Comparison of ENCODE assay signal across 13 cellular contexts in genomic region chr19:15279326-15279904, GRCh38. TPM values are rescaled to one million over a fixed set of nuclear protein-coding genes. Genes with fewer than 3 reads are reported as not detected.
DNase-seq lines count a peak whose midpoint lies in the region; ATAC-seq and TF ChIP-seq lines count a peak whose summit lies in the region.
"Had no signal": no experiment of that assay in that cellular context is flagged by ENCODE, and none has a peak within 500 bp of the region (broad histone marks: within the 10 kb centered on the region; RNA-seq: fewer than 3 reads in every experiment).

No MANE protein-coding gene starts in this region.

- no peak overlapping the region for H3K14ac ChIP-seq in neuronal stem cell (ENCODE audit: low read length)

- DNase-seq in NCI-H82 (lab: John Stamatoyannopoulos, UW) (peak; percentile 89), neuronal stem cell (ENCODE audit: low spot score) (peak; percentile 20), NCI-H524 treated with DMSO at 0.1 percent for 48 hours (lab: John Stamatoyannopoulos, UW) (no peak), nucleus accumbens (lab: John Stamatoyannopoulos, UW) (no peak)
- DNase-seq: activated gamma-delta T cell, left colon, NCI-H2081 treated with DMSO at 0.1 percent for 48 hours, SW 1271 had no signal

- H3K18ac ChIP-seq in neuronal stem cell (ENCODE audit: low read length) = no peak overlapping the region

- no peak for TF ChIP-seq CTCF in brain (conservative IDR thresholded peaks at IDR 0.05)

- H4K20me1 ChIP-seq in BLaER1 = peaks cover 100% of the 10 kb centered on the region

- no peak overlapping the region for H4K8ac ChIP-seq in neuronal stem cell (ENCODE audit: low read depth, low read length)

- no peak overlapping the region for H2BK15ac ChIP-seq in neuronal stem cell (ENCODE audit: low read length)

- H3K79me1 ChIP-seq in neuronal stem cell (ENCODE audit: low read depth, low read length) = peaks cover 11% of the 10 kb centered on the region

- H2BK120ac ChIP-seq in neuronal stem cell (ENCODE audit: low read depth, low read length) = no peak overlapping the region

- H3K36me3 Mint-ChIP-seq in brain = peaks cover 4% of the 10 kb centered on the region

- no peak overlapping the region for H2BK12ac ChIP-seq in neuronal stem cell (ENCODE audit: low read length)

- H3K27me3 Mint-ChIP-seq in brain = no peaks in the 10 kb centered on the region

- no peak overlapping the region for H2BK5ac ChIP-seq in neuronal stem cell (ENCODE audit: low read length)

- H3K4me1 ChIP-seq in BLaER1 = peaks cover 97% of the 10 kb centered on the region
- peaks cover 12 to 33% of the 10 kb centered on the region in 2 donors for H3K4me1 ChIP-seq in neuronal stem cell (ENCODE audit: control insufficient read depth in 2 of 2, insufficient read depth in 1 of 2, low read depth in 1 of 2, low read length in 2 of 2)

- ATAC-seq in HG02884 (IDR thresholded peaks at IDR 0.05; ENCODE audit: unreplicated experiment) (no peak), HG03108 (IDR thresholded peaks at IDR 0.05; ENCODE audit: unreplicated experiment) (no peak)
- ATAC-seq: left colon had no signal

- peaks cover 88% of the 10 kb centered on the region for H3K4me1 Mint-ChIP-seq in brain

- no peak overlapping the region for H2AK5ac ChIP-seq in neuronal stem cell (ENCODE audit: low read depth, low read length)

- no peak overlapping the region for H3K4me3 ChIP-seq in BLaER1
- no peak overlapping the region for H3K4me3 ChIP-seq in neuronal stem cell (ENCODE audit: low read length in 2 of 2)
- H3K4me3 ChIP-seq: thoracic aorta had no signal

- H3K23ac ChIP-seq in neuronal stem cell (ENCODE audit: low read depth, low read length, poor library complexity) = no peak overlapping the region

- H3K4me2 ChIP-seq in BLaER1 (peak overlapping the region; percentile 40), neuronal stem cell (ENCODE audit: insufficient read depth, low read length, poor library complexity, severe bottlenecking) (peak overlapping the region; percentile 41)

- no peaks in the 10 kb centered on the region for H3K9me3 Mint-ChIP-seq in brain

- H3K36me3 ChIP-seq in BLaER1 (peaks cover 54% of the 10 kb centered on the region), neuronal stem cell (replicated peaks in 1 of 2; ENCODE audit: control insufficient read depth in 2 of 2, insufficient read depth in 2 of 2, low read length in 2 of 2) (peaks cover 2 to 28% of the 10 kb centered on the region in 2 donors)
- H3K36me3 ChIP-seq: thoracic aorta had no signal

- H3K27me3 ChIP-seq in BLaER1 (no peaks in the 10 kb centered on the region), neuronal stem cell (ENCODE audit: control insufficient read depth in 3 of 3, insufficient read depth in 3 of 3, low read depth in 1 of 3, low read length in 3 of 3) (no peaks in the 10 kb centered on the region)

- H4K91ac ChIP-seq in neuronal stem cell (ENCODE audit: low read depth, low read length, poor library complexity) = no peak overlapping the region

- H3K9ac ChIP-seq in BLaER1 (no peak overlapping the region), neuronal stem cell (ENCODE audit: low read depth, low read length, poor library complexity) (no peak overlapping the region)

- peak overlapping the region; percentile 83 to 99 (median 97) for H3K27ac Mint-ChIP-seq in brain

- WGBS in neuronal stem cell (ENCODE audit: extremely low coverage in 2 of 2, insufficient read length in 2 of 2, insufficient replicate concordance in 1 of 2), 2 donors = no CpG with 5 or more reads among the region's 4 CpGs

- no peak overlapping the region for H3K4ac ChIP-seq in neuronal stem cell (ENCODE audit: low read length)

- H3K4me3 Mint-ChIP-seq in brain = peak overlapping the region; percentile 42 to 81 (median 78)

- H2AFZ ChIP-seq in neuronal stem cell (ENCODE audit: low read length) = no peak overlapping the region

- no peak overlapping the region; the same call in 1 of the 2 replicates for H3K27ac ChIP-seq in BLaER1
- peak overlapping the region; percentile 20 for H3K27ac ChIP-seq in neuronal stem cell (replicated peaks; ENCODE audit: low read length)

- H3K9me3 ChIP-seq in BLaER1 = no peaks in the 10 kb centered on the region
- no peaks in the 10 kb centered on the region for H3K9me3 ChIP-seq in neuronal stem cell (replicated peaks in 1 of 2; ENCODE audit: control insufficient read depth in 2 of 2, insufficient read depth in 1 of 2, low read depth in 1 of 2, low read length in 2 of 2)
- H3K9me3 ChIP-seq: thoracic aorta had no signal

RNA-seq across cellular contexts. Expression of gene EPHX3, which starts 47.2 kb away (rescaled TPM):
- not detected for polyA plus RNA-seq in brain (ENCODE audit: insufficient read depth, low read depth, low replicate concordance)
- polyA plus RNA-seq in neuronal stem cell (2013, experiment 1 of 2) = 1.1 TPM
- polyA plus RNA-seq in neuronal stem cell (2013, experiment 2 of 2) = 1.1 TPM

RNA-seq across cellular contexts. Expression of gene BRD4, which starts 52.9 kb away (rescaled TPM):
- 46.0 TPM for polyA plus RNA-seq in brain (ENCODE audit: insufficient read depth, low read depth, low replicate concordance)
- polyA plus RNA-seq in neuronal stem cell (2013, experiment 1 of 2) = 82.1 TPM
- 88.1 TPM for polyA plus RNA-seq in neuronal stem cell (2013, experiment 2 of 2)

Comparison
In these comparisons a context has a peak if more than half of its experiments do, and no peak if none do; other contexts are left out.
1. DNase-seq: peak in NCI-H82 (single experiment) and neuronal stem cell (single experiment); none in NCI-H524 treated with DMSO at 0.1 percent for 48 hours (single experiment) and nucleus accumbens (0 of 56).